8 cellular contexts compared by ENCODE assay signal in genomic region chr4:6986781-6987565, GRCh38. TPM values are rescaled to one million over a fixed set of nuclear protein-coding genes. Genes with fewer than 3 reads are reported as not detected.
A peak's percentile ranks its signal among the peaks of the same experiment; 100 is the strongest.
DNase-seq lines count a peak whose midpoint lies in the region; ATAC-seq, FAIRE-seq and TF ChIP-seq lines count a peak whose summit lies in the region.

No MANE protein-coding gene starts in this region.

- H3K9me3 ChIP-seq in kidney (ENCODE audit: control insufficient read depth in 1 of 2, low read length in 2 of 2), result no peaks in the 10 kb centered on the region

- ATAC-seq in HG03175 (IDR thresholded peaks at IDR 0.05; ENCODE audit: unreplicated experiment), result peak; percentile 78

- in situ Hi-C loops in GM18951 (cut with MboI; ENCODE audit: low sequenced_read_pairs, unreplicated experiment), result no loop called here

- H3K27ac ChIP-seq in kidney (ENCODE audit: low read depth in 2 of 2, low read length in 2 of 2), result peak overlapping the region; percentile 94 to 98

- peak; percentile 91 for DNase-seq in AG10803 (ENCODE audit: low read depth)
- DNase-seq in NCI-H345 (lab: John Stamatoyannopoulos, UW), result peak; percentile 89
- DNase-seq in activated CD4-positive, CD25-positive, alpha-beta regulatory T cell treated with anti-CD3 and anti-CD28 coated beads, Interleukin-2, amount 50 U/mL, for 16 hours (ENCODE audit: low read depth, low spot score), result peak; percentile 88
- peak; percentile 89 for DNase-seq in central memory CD4-positive, alpha-beta T cell
- peak; percentile 98 for DNase-seq in kidney
- DNase-seq in stimulated activated CD4-positive, alpha-beta T cell treated with anti-CD3 and anti-CD28 coated beads, Interleukin-12 subunit alpha, Interleukin-12 subunit beta, amount 100 ng/mL, for 48 hours (ENCODE audit: low read depth in 2 of 3, low spot score in 1 of 3), result peak; percentile 88 to 93 (median 88)

- H3K9ac ChIP-seq in kidney (ENCODE audit: low read length in 2 of 2), result peak overlapping the region; percentile 95 to 96

- TF ChIP-seq CTCF in AG10803 (conservative IDR thresholded peaks at IDR 0.05; ENCODE audit: low read length) (no peak), kidney (IDR thresholded peaks at IDR 0.05; ENCODE audit: borderline replicate concordance, extremely low read depth, insufficient read depth) (peak; percentile 17)

- intact Hi-C loops in kidney (cut with DNase I), result no loop called here

- peak; percentile 65 for TF ChIP-seq POLR2A in GM18951 (IDR thresholded peaks at IDR 0.05; ENCODE audit: extremely low read depth, insufficient read depth, insufficient read length)

- peaks cover 0 to 5% of the 10 kb centered on the region in 2 donors for H3K36me3 ChIP-seq in kidney (ENCODE audit: control insufficient read depth in 1 of 2, insufficient read depth in 2 of 2, low read length in 2 of 2)

- H3K4me1 ChIP-seq in kidney (ENCODE audit: control insufficient read depth in 1 of 2, insufficient read depth in 1 of 2, low read depth in 1 of 2, low read length in 2 of 2), result peaks cover 33 to 42% of the 10 kb centered on the region in 2 donors

- FAIRE-seq in kidney (lab: Jason Lieb, UNC), result no peak

- peak overlapping the region; percentile 94 for H3K4me3 ChIP-seq in AG10803 (ENCODE audit: low read length)
- H3K4me3 ChIP-seq in kidney (ENCODE audit: low read length in 2 of 2), result peak overlapping the region; percentile 88 to 96

RNA-seq across cellular contexts. Expression of gene TADA2B, which starts 56.2 kb away (rescaled TPM):
- 30.5 TPM for total RNA-seq in kidney
- 14.2 TPM for polyA plus RNA-seq in kidney (ENCODE audit: insufficient read depth, low read depth, low replicate concordance)

Comparison
In these comparisons a context has a peak if more than half of its experiments do, and no peak if none do; other contexts are left out.
1. Peak in every context shown above with its lines: DNase-seq, ATAC-seq, H3K4me3 ChIP-seq and H3K27ac ChIP-seq.